In genomic region chr13:39729161-39729560, GRCh38 we compare ENCODE assay signal across 25 cellular contexts.
"Had no signal": no experiment of that assay in that cellular context is flagged by ENCODE, and none has a peak within 500 bp of the region (broad histone marks: within the 10 kb centered on the region; RNA-seq: fewer than 3 reads in every experiment).

No MANE protein-coding gene starts in this region.

- H2AFZ ChIP-seq: hepatocyte had no signal

- H3K36me3 ChIP-seq: uterus had no signal

- H3K27me3 ChIP-seq: adrenal gland, ascending aorta, foreskin keratinocyte, hepatocyte, left lung, testis, uterus had no signal

- H3K79me2 ChIP-seq: hepatocyte had no signal

- H3K27ac ChIP-seq: adrenal gland, ascending aorta, foreskin keratinocyte, hepatocyte, testis, uterus had no signal

- H3K4me1 ChIP-seq: adrenal gland, ascending aorta, foreskin keratinocyte, left lung, testis, uterus had no signal

- H3K4me3 ChIP-seq: adrenal gland, ascending aorta, hepatocyte, left lung, lung, smooth muscle cell, testis, uterus had no signal

- H3K9me3 ChIP-seq: adrenal gland, ascending aorta, left lung, testis, uterus had no signal

- H3K4me2 ChIP-seq: hepatocyte, smooth muscle cell had no signal

- DNase-seq: activated B cell treated with CpG ODN at 0.5 μM for 24 hours; activated CD4-positive, alpha-beta T cell treated with anti-CD3 and anti-CD28 coated beads for 4 hours; activated CD4-positive, alpha-beta T cell treated with anti-CD3 and anti-CD28 coated beads, Interleukin-2, amount 50 U/mL, for 48 hours; activated CD8-positive, alpha-beta memory T cell treated with anti-CD3 and anti-CD28 coated beads, Interleukin-2, amount 50 U/mL, for 48 hours; activated naive CD4-positive, alpha-beta T cell; activated T-cell treated with anti-CD3 and anti-CD28 coated beads, Interleukin-2, amount 50 U/mL, for 4 hours; adrenal gland; central memory CD4-positive, alpha-beta T cell; erythroblast; foreskin keratinocyte; immature natural killer cell; kidney glomerular epithelial cell; left lung; naive thymus-derived CD4-positive, alpha-beta T cell; occipital lobe; stimulated activated CD4-positive, alpha-beta T cell treated with anti-CD3 and anti-CD28 coated beads, Interleukin-2, amount 100 ng/mL, for 48 hours; stimulated activated CD8-positive, alpha-beta memory T cell treated with anti-CD3 and anti-CD28 coated beads, Interleukin-4, amount 100 ng/mL, for 48 hours; stimulated activated naive B cell treated with anti-CD40 and anti-IgM and Interleukin-4, amounts not matched to agents 10 μg/mL and 1 μg/mL and 100 μg/mL, for 72 hours; T-helper 17 cell; testis; uterus had no signal
